Comparison of ENCODE assay signal across 8 cellular contexts in genomic region chr9:29214162-29214520, GRCh38.
DNase-seq lines count a peak whose midpoint lies in the region; ATAC-seq and TF ChIP-seq lines count a peak whose summit lies in the region.

No MANE protein-coding gene starts in this region.

- no peak for ATAC-seq in HG03175 (IDR thresholded peaks at IDR 0.05; ENCODE audit: unreplicated experiment)
- ATAC-seq in stimulated activated naive B cell treated with anti-CD40 and anti-IgM and Interleukin-4, amounts not matched to agents 10 μg/mL and 1 μg/mL and 100 μg/mL, for 72 hours (replicated peaks): no peak

- H3K27ac Mint-ChIP-seq in nephron: peak overlapping the region in 2 of 3 experiments; percentile 61 to 69
- no peak overlapping the region for H3K27ac Mint-ChIP-seq in stimulated activated naive B cell treated with anti-CD40 and anti-IgM and Interleukin-4, amounts not matched to agents 10 μg/mL and 1 μg/mL and 100 μg/mL, for 72 hours

- H3K9me3 Mint-ChIP-seq in nephron: no peaks in the 10 kb centered on the region
- H3K9me3 Mint-ChIP-seq in stimulated activated naive B cell treated with anti-CD40 and anti-IgM and Interleukin-4, amounts not matched to agents 10 μg/mL and 1 μg/mL and 100 μg/mL, for 72 hours: no peaks in the 10 kb centered on the region

- peak overlapping the region; percentile 92 to 94 (median 94) for H3K4me3 Mint-ChIP-seq in nephron
- H3K4me3 Mint-ChIP-seq in stimulated activated naive B cell treated with anti-CD40 and anti-IgM and Interleukin-4, amounts not matched to agents 10 μg/mL and 1 μg/mL and 100 μg/mL, for 72 hours: no peak overlapping the region

- TF ChIP-seq CTCF in nephron (IDR thresholded peaks at IDR 0.05; ENCODE audit: unreplicated experiment in 3 of 3): no peak

- H3K36me3 Mint-ChIP-seq in nephron (ENCODE audit: low read depth): no peaks in the 10 kb centered on the region
- H3K36me3 Mint-ChIP-seq in stimulated activated naive B cell treated with anti-CD40 and anti-IgM and Interleukin-4, amounts not matched to agents 10 μg/mL and 1 μg/mL and 100 μg/mL, for 72 hours: no peaks in the 10 kb centered on the region

- peaks cover 20% of the 10 kb centered on the region for H3K4me1 Mint-ChIP-seq in nephron
- peaks cover 8 to 19% of the 10 kb centered on the region in 2 donors for H3K4me1 Mint-ChIP-seq in stimulated activated naive B cell treated with anti-CD40 and anti-IgM and Interleukin-4, amounts not matched to agents 10 μg/mL and 1 μg/mL and 100 μg/mL, for 72 hours

- peaks cover 53% of the 10 kb centered on the region for H3K27me3 Mint-ChIP-seq in nephron (ENCODE audit: low read depth)
- peaks cover 46 to 55% of the 10 kb centered on the region in 2 donors for H3K27me3 Mint-ChIP-seq in stimulated activated naive B cell treated with anti-CD40 and anti-IgM and Interleukin-4, amounts not matched to agents 10 μg/mL and 1 μg/mL and 100 μg/mL, for 72 hours

- DNase-seq in GOT3 (lab: John Stamatoyannopoulos, UW) (peak; percentile 0), NCI-H345 (lab: John Stamatoyannopoulos, UW) (peak; percentile 94), ecto neural progenitor cell (ENCODE audit: low spot score) (peak; percentile 72), SIG-M5 (lab: John Stamatoyannopoulos, UW) (no peak), activated gamma-delta T cell (lab: John Stamatoyannopoulos, UW) (no peak)
- no peak for DNase-seq in stimulated activated naive B cell treated with anti-CD40 and anti-IgM and Interleukin-4, amounts not matched to agents 10 μg/mL and 1 μg/mL and 100 μg/mL, for 72 hours

Comparison
In these comparisons a context has a peak if more than half of its experiments do, and no peak if none do; other contexts are left out.
1. DNase-seq: peak in GOT3 (single experiment), NCI-H345 (single experiment) and ecto neural progenitor cell (single experiment); none in SIG-M5 (single experiment), activated gamma-delta T cell (single experiment) and stimulated activated naive B cell treated with anti-CD40 and anti-IgM and Interleukin-4, amounts not matched to agents 10 μg/mL and 1 μg/mL and 100 μg/mL, for 72 hours (single experiment).
2. H3K4me3 Mint-ChIP-seq: peak in nephron (3 of 3); none in stimulated activated naive B cell treated with anti-CD40 and anti-IgM and Interleukin-4, amounts not matched to agents 10 μg/mL and 1 μg/mL and 100 μg/mL, for 72 hours (0 of 2).